ENCODE assay signal across 8 cellular contexts in the genomic region with DNA sequence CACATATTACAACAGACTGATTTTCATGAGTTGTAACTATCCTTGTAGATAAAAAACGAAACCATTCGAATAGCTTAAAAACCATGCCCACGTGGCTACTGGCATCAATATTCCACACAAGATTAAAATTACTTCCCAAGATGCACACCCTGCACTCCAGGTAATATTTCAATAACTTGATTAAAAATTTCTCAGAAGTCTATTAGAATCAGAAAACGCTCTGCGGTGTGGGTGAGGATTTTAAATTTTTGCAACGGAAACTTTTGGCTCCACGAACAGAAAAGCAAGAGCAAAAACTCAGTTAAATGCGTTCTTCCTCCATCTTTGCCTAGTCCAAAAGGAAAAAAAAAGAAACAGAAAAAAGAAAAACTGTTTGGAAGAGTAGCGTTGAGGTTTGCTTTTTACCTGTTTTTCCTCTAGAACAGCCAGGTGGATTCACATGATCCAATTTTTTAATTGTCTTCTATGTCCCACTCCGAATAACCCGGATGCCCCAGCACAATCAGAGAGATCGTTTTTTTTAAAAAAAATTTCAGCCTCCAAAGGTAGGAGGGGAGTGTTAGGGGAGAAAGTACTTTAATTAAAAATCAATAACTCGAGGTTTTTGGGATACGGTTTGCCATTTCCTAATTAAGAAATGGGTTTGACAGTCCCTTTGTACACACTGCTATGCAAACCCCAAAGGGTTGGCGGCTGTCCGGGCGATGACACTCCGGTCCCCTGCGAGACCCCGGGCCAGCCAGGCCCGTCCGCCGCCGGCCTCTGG.
DNase-seq lines count a peak whose midpoint lies in the region; ATAC-seq, FAIRE-seq and TF ChIP-seq lines count a peak whose summit lies in the region.

No MANE protein-coding gene starts in this region.

- H3K9me3 ChIP-seq in muscle layer of colon (ENCODE audit: low read length): no peaks in the 10 kb centered on the region

- no peak for FAIRE-seq in H54 (lab: Jason Lieb, UNC)

- H3K9ac ChIP-seq in muscle layer of colon (ENCODE audit: low read length): peak overlapping the region; percentile 13

- H3K4me3 Mint-ChIP-seq in dendritic cell treated with granulocyte-macrophage colony-stimulating factor and Interleukin-4, amounts not matched to agents 40 ng/mL and 50 ng/mL, for 4 days: peak overlapping the region; percentile 97

- peaks cover 34% of the 10 kb centered on the region for H3K4me1 Mint-ChIP-seq in dendritic cell treated with granulocyte-macrophage colony-stimulating factor and Interleukin-4, amounts not matched to agents 40 ng/mL and 50 ng/mL, for 4 days (ENCODE audit: low read depth)

- intact Hi-C loops in dendritic cell treated with granulocyte-macrophage colony-stimulating factor and Interleukin-4, amounts not matched to agents 40 ng/mL and 50 ng/mL, for 4 days (cut with micrococcal nuclease): loop anchor here (5.0 kb wide), 3 partner anchors 38 to 168 kb away; no protein-coding TSS in a partner anchor

- DNase-seq in EL (peak; percentile 9), NCI-H2227 treated with DMSO at 0.1 percent for 48 hours (lab: John Stamatoyannopoulos, UW) (peak; percentile 15), H54 (ENCODE audit: insufficient read length, low spot score) (no peak)
- no peak for DNase-seq in stimulated activated naive CD4-positive, alpha-beta T cell treated with Interleukin-2 at 50 U/mL for 16 hours (lab: John Stamatoyannopoulos, UW)

- H3K9me3 Mint-ChIP-seq in dendritic cell treated with granulocyte-macrophage colony-stimulating factor and Interleukin-4, amounts not matched to agents 40 ng/mL and 50 ng/mL, for 4 days: no peaks in the 10 kb centered on the region

- H3K4me3 ChIP-seq in muscle layer of colon (ENCODE audit: low read depth in 1 of 2, low read length in 2 of 2): peak overlapping the region; percentile 40 to 74

- H3K36me3 ChIP-seq in muscle layer of colon (ENCODE audit: insufficient read depth, low read length): no peaks in the 10 kb centered on the region

- peak overlapping the region; percentile 96 for H3K27ac Mint-ChIP-seq in dendritic cell treated with granulocyte-macrophage colony-stimulating factor and Interleukin-4, amounts not matched to agents 40 ng/mL and 50 ng/mL, for 4 days

- H3K4me1 ChIP-seq in muscle layer of colon (ENCODE audit: insufficient read depth, low read length): peaks cover 25% of the 10 kb centered on the region

- H3K36me3 Mint-ChIP-seq in dendritic cell treated with granulocyte-macrophage colony-stimulating factor and Interleukin-4, amounts not matched to agents 40 ng/mL and 50 ng/mL, for 4 days (ENCODE audit: low read depth): peaks cover 9% of the 10 kb centered on the region

- no peak for ATAC-seq in HG02981 (IDR thresholded peaks at IDR 0.05; ENCODE audit: unreplicated experiment)
- ATAC-seq in GM19023 (IDR thresholded peaks at IDR 0.05; ENCODE audit: unreplicated experiment): no peak

- H3K27ac ChIP-seq in muscle layer of colon (ENCODE audit: low read depth, low read length): peak overlapping the region; percentile 90

- TF ChIP-seq POLR2A in H54 (IDR thresholded peaks at IDR 0.05; ENCODE audit: low read depth, low read length): no peak

- peaks cover 12% of the 10 kb centered on the region for H3K27me3 Mint-ChIP-seq in dendritic cell treated with granulocyte-macrophage colony-stimulating factor and Interleukin-4, amounts not matched to agents 40 ng/mL and 50 ng/mL, for 4 days

- no peaks in the 10 kb centered on the region for H3K27me3 ChIP-seq in muscle layer of colon (ENCODE audit: control insufficient read depth in 1 of 2, insufficient read depth in 2 of 2, low read length in 2 of 2)

Comparison
In these comparisons a context has a peak if more than half of its experiments do, and no peak if none do; other contexts are left out.
1. DNase-seq: peak in EL (single experiment) and NCI-H2227 treated with DMSO at 0.1 percent for 48 hours (single experiment); none in H54 (single experiment) and stimulated activated naive CD4-positive, alpha-beta T cell treated with Interleukin-2 at 50 U/mL for 16 hours (single experiment).